Comparison of ENCODE assay signal across 16 cellular contexts in the genomic region with DNA sequence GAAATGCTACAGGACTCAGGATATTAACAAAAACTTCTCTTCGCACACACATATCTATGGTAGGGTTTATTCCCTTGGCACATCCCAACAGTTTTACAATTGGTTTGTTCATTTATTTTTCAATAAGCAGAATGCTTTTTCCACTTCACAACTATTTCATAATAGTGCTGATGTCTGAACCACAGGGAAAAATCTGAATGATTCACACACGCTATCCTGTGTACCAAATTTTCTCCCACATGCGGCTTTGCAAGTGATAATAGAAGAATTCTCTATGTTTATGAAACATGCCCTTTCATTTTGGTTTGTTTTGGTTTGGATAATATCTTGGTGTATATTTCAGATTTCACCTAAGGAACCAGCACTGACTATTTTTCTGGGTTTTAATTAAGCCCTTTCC.
DNase-seq lines count a peak whose midpoint lies in the region; ATAC-seq and TF ChIP-seq lines count a peak whose summit lies in the region.
"Had no signal": no experiment of that assay in that cellular context is flagged by ENCODE, and none has a peak within 500 bp of the region (broad histone marks: within the 10 kb centered on the region; RNA-seq: fewer than 3 reads in every experiment).

No MANE protein-coding gene starts in this region.

- peak; percentile 27 for DNase-seq in GM03348 (ENCODE audit: low spot score)
- peak; percentile 12 for DNase-seq in astrocyte of the hippocampus (ENCODE audit: low read depth, low spot score)
- DNase-seq in fibroblast of peridontal ligament (ENCODE audit: extremely low read depth) = peak; percentile 62
- peak; percentile 14 for DNase-seq in stromal cell of bone marrow (ENCODE audit: low read depth)
- no peak for DNase-seq in DMS153 treated with DMSO at 0.1 percent for 48 hours (lab: John Stamatoyannopoulos, UW; ENCODE audit: unreplicated experiment)
- DNase-seq in NCI-H2227 treated with DMSO at 0.1 percent for 48 hours (lab: John Stamatoyannopoulos, UW) = no peak
- DNase-seq in lower lobe of right lung = no peak
- DNase-seq: AML-193; C1 segment of cervical spinal cord; CD8-positive, alpha-beta T cell; GDM1; NCI-H2029; NCI-H226; NCI-H524 treated with DMSO at 0.1 percent for 48 hours; Peyer's patch had no signal

- H3K4me1 ChIP-seq in lower lobe of right lung = no peaks in the 10 kb centered on the region
- H3K4me1 ChIP-seq: Peyer's patch had no signal

- H3K27me3 ChIP-seq in lower lobe of right lung (ENCODE audit: low read depth) = no peaks in the 10 kb centered on the region
- H3K27me3 ChIP-seq: Peyer's patch had no signal

- H3K36me3 ChIP-seq in lower lobe of right lung = no peaks in the 10 kb centered on the region
- H3K36me3 ChIP-seq: Peyer's patch had no signal

- intact Hi-C loops in lower lobe of right lung (cut with DNase I) = no loop called here

- no peak for TF ChIP-seq CTCF in lower lobe of right lung (IDR thresholded peaks at IDR 0.05)

- ATAC-seq in lower lobe of right lung = no peak
- ATAC-seq: CD8-positive, alpha-beta T cell; SK-N-SH treated with all-trans-retinoic acid at 6 μM for 48 hours had no signal

- no peaks in the 10 kb centered on the region for H3K9me3 ChIP-seq in lower lobe of right lung
- H3K9me3 ChIP-seq: Peyer's patch had no signal

- H3K27ac ChIP-seq in lower lobe of right lung = no peak overlapping the region
- H3K27ac ChIP-seq: Peyer's patch had no signal

- no peak overlapping the region for H3K4me3 ChIP-seq in lower lobe of right lung
- H3K4me3 ChIP-seq: Peyer's patch had no signal

Comparison
In these comparisons a context has a peak if more than half of its experiments do, and no peak if none do; other contexts are left out.
1. DNase-seq: peak in GM03348 (single experiment), astrocyte of the hippocampus (single experiment), fibroblast of peridontal ligament (single experiment) and stromal cell of bone marrow (single experiment); none in DMS153 treated with DMSO at 0.1 percent for 48 hours (single experiment), NCI-H2227 treated with DMSO at 0.1 percent for 48 hours (single experiment) and lower lobe of right lung (single experiment).